13 cellular contexts compared by ENCODE assay signal in genomic region chr1:30912913-30913652, GRCh38. TPM values are rescaled to one million over a fixed set of nuclear protein-coding genes. Genes with fewer than 3 reads are reported as not detected.
A peak's percentile ranks its signal among the peaks of the same experiment; 100 is the strongest.
DNase-seq lines count a peak whose midpoint lies in the region; ATAC-seq and TF ChIP-seq lines count a peak whose summit lies in the region.
"Had no signal": no experiment of that assay in that cellular context is flagged by ENCODE, and none has a peak within 500 bp of the region (broad histone marks: within the 10 kb centered on the region; RNA-seq: fewer than 3 reads in every experiment).

No MANE protein-coding gene starts in this region.

- 66 to 78% methylated on average over 10 of the region's 10 CpGs for WGBS in lung, 2 donors

- H3K36me3 ChIP-seq in colonic mucosa (no peaks in the 10 kb centered on the region), lung (ENCODE audit: control insufficient read depth in 2 of 2, insufficient read depth in 2 of 2, low read length in 2 of 2) (no peaks in the 10 kb centered on the region)

- peak in 1 of 2 donors; percentile 48 for ATAC-seq in natural killer cell treated with Interleukin-12 subunit alpha and Interleukin-12 subunit beta and Interleukin-15 and Interleukin-18, amount 100 ng/mL, for 72 hours
- ATAC-seq in natural killer cell (no peak), lung (ENCODE audit: insufficient read depth, low FRiP score) (peak; percentile 37)
- no peak for ATAC-seq in activated CD4-positive, CD25-positive, alpha-beta regulatory T cell treated with anti-CD3 and anti-CD28 coated beads, Interleukin-2, amount 50 U/mL, for 24 hours

- peaks cover 11% of the 10 kb centered on the region for H3K4me1 ChIP-seq in colonic mucosa
- peaks cover 0 to 4% of the 10 kb centered on the region in 2 donors for H3K4me1 ChIP-seq in lung (ENCODE audit: control insufficient read depth in 2 of 2, insufficient read depth in 2 of 2, low read length in 2 of 2)

- H3K36me3 Mint-ChIP-seq in natural killer cell treated with Interleukin-12 subunit alpha and Interleukin-12 subunit beta and Interleukin-15 and Interleukin-18, amount 100 ng/mL, for 72 hours, result no peaks in the 10 kb centered on the region
- H3K36me3 Mint-ChIP-seq in natural killer cell, result no peaks in the 10 kb centered on the region

- H3K27ac ChIP-seq in colonic mucosa (peak overlapping the region; percentile 27), lung (ENCODE audit: low read depth in 1 of 2, low read length in 1 of 2) (no peak overlapping the region)

- no peak for TF ChIP-seq CTCF in natural killer cell (IDR thresholded peaks at IDR 0.05)
- no peak for TF ChIP-seq CTCF in colonic mucosa (IDR thresholded peaks at IDR 0.05)
- TF ChIP-seq CTCF in lung (IDR thresholded peaks at IDR 0.05; ENCODE audit: control extremely low read depth, extremely low read depth), result no peak

- H3K9me3 Mint-ChIP-seq in natural killer cell treated with Interleukin-12 subunit alpha and Interleukin-12 subunit beta and Interleukin-15 and Interleukin-18, amount 100 ng/mL, for 72 hours, result no peaks in the 10 kb centered on the region
- H3K9me3 Mint-ChIP-seq in natural killer cell, result no peaks in the 10 kb centered on the region

- intact Hi-C loops in natural killer cell (cut with micrococcal nuclease) (no loop called here), colonic mucosa (cut with DNase I) (loop anchor here (5.0 kb wide), 2 partner anchors 131 to 196 kb away; no protein-coding TSS in a partner anchor)

- H3K9ac ChIP-seq in colonic mucosa (ENCODE audit: low read depth in 2 of 2, low read length in 2 of 2), result peak overlapping the region in 1 of 2 donors; percentile 24

- peaks cover 8 to 11% of the 10 kb centered on the region in 2 donors for H3K4me1 Mint-ChIP-seq in natural killer cell treated with Interleukin-12 subunit alpha and Interleukin-12 subunit beta and Interleukin-15 and Interleukin-18, amount 100 ng/mL, for 72 hours (ENCODE audit: low read depth in 2 of 2)
- peaks cover 11 to 12% of the 10 kb centered on the region in 2 donors for H3K4me1 Mint-ChIP-seq in natural killer cell

- H3K9me3 ChIP-seq in colonic mucosa (no peaks in the 10 kb centered on the region), lung (ENCODE audit: control insufficient read depth in 2 of 2, insufficient read depth in 1 of 2, low read length in 1 of 2) (no peaks in the 10 kb centered on the region)

- H3K27me3 Mint-ChIP-seq in natural killer cell treated with Interleukin-12 subunit alpha and Interleukin-12 subunit beta and Interleukin-15 and Interleukin-18, amount 100 ng/mL, for 72 hours, result peaks cover 20 to 21% of the 10 kb centered on the region in 2 donors
- peaks cover 19 to 23% of the 10 kb centered on the region in 2 donors for H3K27me3 Mint-ChIP-seq in natural killer cell (ENCODE audit: low read depth in 2 of 2)

- no peak overlapping the region for H3K4me3 Mint-ChIP-seq in natural killer cell treated with Interleukin-12 subunit alpha and Interleukin-12 subunit beta and Interleukin-15 and Interleukin-18, amount 100 ng/mL, for 72 hours
- H3K4me3 Mint-ChIP-seq in natural killer cell, result no peak overlapping the region

- H3K27me3 ChIP-seq in colonic mucosa (no peaks in the 10 kb centered on the region), lung (ENCODE audit: control insufficient read depth, insufficient read depth) (no peaks in the 10 kb centered on the region)
- H3K27me3 ChIP-seq: dorsolateral prefrontal cortex had no signal

- no peak overlapping the region for H3K4me3 ChIP-seq in colonic mucosa
- H3K4me3 ChIP-seq in lung, result no peak overlapping the region
- H3K4me3 ChIP-seq: dorsolateral prefrontal cortex had no signal

- peak; percentile 60 for DNase-seq in natural killer cell treated with Interleukin-12 subunit alpha and Interleukin-12 subunit beta and Interleukin-15 and Interleukin-18, amount 100 ng/mL, for 72 hours (ENCODE audit: low spot score)
- no peak for DNase-seq in natural killer cell
- no peak for DNase-seq in colonic mucosa
- DNase-seq in lung (ENCODE audit: low spot score), result no peak
- no peak for DNase-seq in NCI-H2107 treated with DMSO at 0.1 percent for 48 hours (lab: John Stamatoyannopoulos, UW; ENCODE audit: unreplicated experiment)
- no peak for DNase-seq in occipital lobe (lab: John Stamatoyannopoulos, UW)
- DNase-seq in effector CD8-positive, alpha-beta T cell (lab: John Stamatoyannopoulos, UW), result no peak
- DNase-seq: activated CD4-positive, alpha-beta T cell treated with anti-CD3 and anti-CD28 coated beads for 1 hour; activated gamma-delta T cell; SHP77 treated with DMSO at 0.1 percent for 48 hours; stimulated activated naive CD4-positive, alpha-beta T cell treated with Interleukin-2 at 50 U/mL for 16 hours had no signal

- peak overlapping the region; percentile 23 to 39 for H3K27ac Mint-ChIP-seq in natural killer cell treated with Interleukin-12 subunit alpha and Interleukin-12 subunit beta and Interleukin-15 and Interleukin-18, amount 100 ng/mL, for 72 hours
- H3K27ac Mint-ChIP-seq in natural killer cell, result peak overlapping the region in 1 of 2 donors; percentile 8

RNA-seq across cellular contexts. Expression of gene SDC3, which starts 4.5 kb away (rescaled TPM):
- under 1 TPM in 1 of 2 donors, not detected in 1; 0.11 TPM for total RNA-seq in natural killer cell treated with Interleukin-12 subunit alpha and Interleukin-12 subunit beta and Interleukin-15 and Interleukin-18, amount 100 ng/mL, for 72 hours
- total RNA-seq in natural killer cell, result under 1 TPM in 2 of 3 donors, not detected in 1; 0.33 to 0.63 TPM
- 10 to 100 TPM; 15.2 to 24.2 TPM for total RNA-seq in colonic mucosa
- 10 to 100 TPM; 23.9 to 41.8 TPM for total RNA-seq in lung
- polyA plus RNA-seq in lung, result 10 to 100 TPM; 21.2 to 23.5 TPM
- total RNA-seq in occipital lobe, result 66.1 TPM

Comparison
In these comparisons a context has a peak if more than half of its experiments do, and no peak if none do; other contexts are left out.
1. RNA of gene SDC3, which starts 4.5 kb away (total RNA-seq): 66.1 TPM in occipital lobe (single experiment), 23.9 to 41.8 TPM in lung and 15.2 to 24.2 TPM in colonic mucosa; 0.33 to 0.63 TPM in natural killer cell and 0.11 TPM in natural killer cell treated with Interleukin-12 subunit alpha and Interleukin-12 subunit beta and Interleukin-15 and Interleukin-18, amount 100 ng/mL, for 72 hours; every median in the first group is over 4 times any median in the second.